Comparison of ENCODE assay signal across 8 cellular contexts in genomic region chr15:44195151-44195740, GRCh38. TPM values are rescaled to one million over a fixed set of nuclear protein-coding genes. Genes with fewer than 3 reads are reported as not detected.
DNase-seq lines count a peak whose midpoint lies in the region; ATAC-seq, FAIRE-seq and TF ChIP-seq lines count a peak whose summit lies in the region.

Gene FRMD5, minus strand, starts transcription at chr15:44195271.

- H3K27ac Mint-ChIP-seq in activated CD4-positive, alpha-beta T cell treated with anti-CD3 and anti-CD28 coated beads for 36 hours, result no peak within 1 kb of the TSS
- peak within 1 kb of the TSS; percentile 59 for H3K27ac Mint-ChIP-seq in chondrocyte (ENCODE audit: unreplicated experiment)

- H3K27me3 Mint-ChIP-seq in activated CD4-positive, alpha-beta T cell treated with anti-CD3 and anti-CD28 coated beads for 36 hours, result peaks cover 49% of the 10 kb centered on the region
- H3K27me3 Mint-ChIP-seq in chondrocyte (ENCODE audit: low read depth), result peaks cover 36% of the 10 kb centered on the region

- H3K9me3 ChIP-seq in kidney (ENCODE audit: control insufficient read depth in 1 of 2, low read length in 2 of 2), result no peaks in the 10 kb centered on the region

- no peaks in the 10 kb centered on the region for H3K4me1 ChIP-seq in kidney (ENCODE audit: control insufficient read depth in 1 of 2, insufficient read depth in 1 of 2, low read depth in 1 of 2, low read length in 2 of 2)

- ATAC-seq in GM18861 (IDR thresholded peaks at IDR 0.05; ENCODE audit: unreplicated experiment), result peak; percentile 86
- ATAC-seq in HG03097 (IDR thresholded peaks at IDR 0.05; ENCODE audit: low FRiP score, unreplicated experiment), result peak; percentile 94
- ATAC-seq in activated CD4-positive, alpha-beta T cell treated with anti-CD3 and anti-CD28 coated beads for 36 hours, result peak; percentile 99

- peak within 1 kb of the TSS; percentile 18 to 77 for H3K4me3 ChIP-seq in kidney (ENCODE audit: low read length in 2 of 2)

- TF ChIP-seq CTCF in chondrocyte (IDR thresholded peaks at IDR 0.05) (peak; percentile 66), kidney (IDR thresholded peaks at IDR 0.05; ENCODE audit: borderline replicate concordance, extremely low read depth, insufficient read depth) (no peak)

- POLR2A ChIA-PET in activated CD4-positive, alpha-beta T cell treated with anti-CD3 and anti-CD28 coated beads for 36 hours (lab: Charles Lee), result interaction anchor here (1.0 kb wide), 1 partner anchor 232 kb away, joined by 3 read pairs; the partner anchor contains the start of gene CTDSPL2

- H3K4me3 Mint-ChIP-seq in activated CD4-positive, alpha-beta T cell treated with anti-CD3 and anti-CD28 coated beads for 36 hours, result peak within 1 kb of the TSS; percentile 75
- H3K4me3 Mint-ChIP-seq in chondrocyte (ENCODE audit: unreplicated experiment), result peak within 1 kb of the TSS; percentile 90

- DNase-seq in A172 (ENCODE audit: low spot score) (peak; percentile 94), NCI-H2227 (lab: John Stamatoyannopoulos, UW; ENCODE audit: unreplicated experiment) (peak; percentile 94), chondrocyte (ENCODE audit: low spot score) (peak; percentile 89), kidney (peak; percentile 90)
- peak; percentile 93 for DNase-seq in activated CD4-positive, alpha-beta T cell treated with anti-CD3 and anti-CD28 coated beads for 36 hours
- peak; percentile 80 to 93 (median 83) for DNase-seq in stimulated activated CD4-positive, alpha-beta T cell treated with anti-CD3 and anti-CD28 coated beads, Interleukin-12 subunit alpha, Interleukin-12 subunit beta, amount 100 ng/mL, for 48 hours (ENCODE audit: low read depth in 2 of 3, low spot score in 1 of 3)

- CTCF ChIA-PET in activated CD4-positive, alpha-beta T cell treated with anti-CD3 and anti-CD28 coated beads for 36 hours (lab: Charles Lee), result interaction anchor here (0.7 to 1.5 kb wide), 3 partner anchors 10 to 92 kb away, joined by 3 to 6 read pairs (median 3); no protein-coding TSS in a partner anchor

- no peak within 1 kb of the TSS for H3K27ac ChIP-seq in kidney (ENCODE audit: low read depth in 2 of 2, low read length in 2 of 2)

- peaks cover 16% of the 10 kb centered on the region for H3K4me1 Mint-ChIP-seq in activated CD4-positive, alpha-beta T cell treated with anti-CD3 and anti-CD28 coated beads for 36 hours
- H3K4me1 Mint-ChIP-seq in chondrocyte (ENCODE audit: low read depth), result peaks cover 20% of the 10 kb centered on the region

- intact Hi-C loops in activated CD4-positive, alpha-beta T cell treated with anti-CD3 and anti-CD28 coated beads for 36 hours (cut with DNase I, micrococcal nuclease), result loop anchor here (2.0 to 5.0 kb wide), 3 partner anchors 92 to 370 kb away; partner anchors contain the start of genes GOLM2 (in 1 of the 2), MFAP1 (in 1 of the 2) and WDR76 (in 1 of the 2)
- intact Hi-C loops in kidney (cut with DNase I), result no loop called here

- H3K9me3 Mint-ChIP-seq in activated CD4-positive, alpha-beta T cell treated with anti-CD3 and anti-CD28 coated beads for 36 hours (ENCODE audit: low read depth), result no peaks in the 10 kb centered on the region
- H3K9me3 Mint-ChIP-seq in chondrocyte (ENCODE audit: low read depth), result no peaks in the 10 kb centered on the region

- H3K36me3 Mint-ChIP-seq in activated CD4-positive, alpha-beta T cell treated with anti-CD3 and anti-CD28 coated beads for 36 hours (ENCODE audit: low read depth), result no peaks in the 10 kb centered on the region
- H3K36me3 Mint-ChIP-seq in chondrocyte (ENCODE audit: low read depth), result no peaks in the 10 kb centered on the region

- FAIRE-seq in kidney (lab: Jason Lieb, UNC), result no peak

- no peak within 1 kb of the TSS for H3K9ac ChIP-seq in kidney (ENCODE audit: low read length in 2 of 2)

- no peaks in the 10 kb centered on the region for H3K36me3 ChIP-seq in kidney (ENCODE audit: control insufficient read depth in 1 of 2, insufficient read depth in 2 of 2, low read length in 2 of 2)

RNA-seq across cellular contexts. Expression of gene FRMD5, which starts in this region (rescaled TPM):
- 13.2 and 16.3 TPM in 2 replicates for total RNA-seq in A172 (2014; rRNA removed; shearing (Covaris generic))
- under 1 TPM; 0.16 to 0.30 TPM for total RNA-seq in activated CD4-positive, alpha-beta T cell treated with anti-CD3 and anti-CD28 coated beads for 36 hours
- total RNA-seq in chondrocyte (0.31 to 1.6 TPM (median 1.5 TPM) in 3 replicates), kidney (0.41 TPM)
- polyA plus RNA-seq in kidney (ENCODE audit: insufficient read depth, low read depth, low replicate concordance), result 0.32 TPM

Comparison
In these comparisons a context has a peak if more than half of its experiments do, and no peak if none do; other contexts are left out.
1. Peak in DNase-seq and ATAC-seq in activated CD4-positive, alpha-beta T cell treated with anti-CD3 and anti-CD28 coated beads for 36 hours; RNA of the gene not detected or under 1 TPM.
2. Peak in DNase-seq and H3K4me3 ChIP-seq in kidney; RNA of the gene not detected or under 1 TPM.